ENCODE assay signal across 15 cellular contexts in genomic region chr20:32232487-32232886, GRCh38. TPM values are rescaled to one million over a fixed set of nuclear protein-coding genes. Genes with fewer than 3 reads are reported as not detected.
A peak's percentile ranks its signal among the peaks of the same experiment; 100 is the strongest.
DNase-seq lines count a peak whose midpoint lies in the region; ATAC-seq, FAIRE-seq and TF ChIP-seq lines count a peak whose summit lies in the region.
"Had no signal": no experiment of that assay in that cellular context is flagged by ENCODE, and none has a peak within 500 bp of the region (broad histone marks: within the 10 kb centered on the region; RNA-seq: fewer than 3 reads in every experiment).

No MANE protein-coding gene starts in this region.

- no peak overlapping the region for H3K4me3 ChIP-seq in SK-N-MC
- no peak overlapping the region for H3K4me3 ChIP-seq in GM12878
- H3K4me3 ChIP-seq in SJCRH30 = no peak overlapping the region
- H3K4me3 ChIP-seq: coronary artery, esophagus squamous epithelium had no signal

- H3K36me3 Mint-ChIP-seq in activated T-cell treated with anti-CD3 and anti-CD28 coated beads, Interleukin-2, amount 50 U/mL, for 72 hours (ENCODE audit: insufficient read depth in 2 of 2) = peaks cover 18 to 55% of the 10 kb centered on the region in 2 donors
- peaks cover 90% of the 10 kb centered on the region for H3K36me3 Mint-ChIP-seq in stimulated activated memory B cell treated with anti-CD40 and anti-IgM and Interleukin-4, amounts not matched to agents 10 μg/mL and 1 μg/mL and 100 μg/mL, for 72 hours

- H3K27me3 ChIP-seq in GM12878 (replicated peaks in 1 of 2; ENCODE audit: control insufficient read depth in 2 of 2, insufficient read depth in 2 of 2, low read length in 1 of 2) (no peaks in the 10 kb centered on the region), SJCRH30 (no peaks in the 10 kb centered on the region)
- H3K27me3 ChIP-seq: esophagus squamous epithelium had no signal

- H3K4me3 Mint-ChIP-seq in activated T-cell treated with anti-CD3 and anti-CD28 coated beads, Interleukin-2, amount 50 U/mL, for 72 hours = peak overlapping the region; percentile 85 to 96
- H3K4me3 Mint-ChIP-seq in stimulated activated memory B cell treated with anti-CD40 and anti-IgM and Interleukin-4, amounts not matched to agents 10 μg/mL and 1 μg/mL and 100 μg/mL, for 72 hours = no peak overlapping the region

- TF ChIP-seq RAD21 in GM12878 (IDR thresholded peaks at IDR 0.05; ENCODE audit: insufficient read depth, low read depth, low read length) = no peak

- no peaks in the 10 kb centered on the region for H3K79me2 ChIP-seq in GM12878 (ENCODE audit: control insufficient read depth, insufficient read depth, low read length)

- H3K9me3 Mint-ChIP-seq in activated T-cell treated with anti-CD3 and anti-CD28 coated beads, Interleukin-2, amount 50 U/mL, for 72 hours = no peaks in the 10 kb centered on the region
- H3K9me3 Mint-ChIP-seq in stimulated activated memory B cell treated with anti-CD40 and anti-IgM and Interleukin-4, amounts not matched to agents 10 μg/mL and 1 μg/mL and 100 μg/mL, for 72 hours = no peaks in the 10 kb centered on the region

- FAIRE-seq in GM12878 (lab: Jason Lieb, UNC) = no peak
- FAIRE-seq: astrocyte had no signal

- no peaks in the 10 kb centered on the region for H4K20me1 ChIP-seq in GM12878 (ENCODE audit: control insufficient read depth, insufficient read depth)

- no peak for TF ChIP-seq POLR2A in GM12878 (IDR thresholded peaks at IDR 0.05; ENCODE audit: low read depth, low read length)

- TF ChIP-seq CTCF in GM12878 (IDR thresholded peaks at IDR 0.05 in 2 of 3, conservative IDR thresholded peaks at IDR 0.05 in 1 of 3; ENCODE audit: control insufficient read depth in 2 of 3, extremely low read depth in 1 of 3, insufficient read depth in 1 of 3, low read depth in 3 of 3, low read length in 3 of 3) = no peak

- peaks cover 47% of the 10 kb centered on the region for H3K4me1 Mint-ChIP-seq in activated T-cell treated with anti-CD3 and anti-CD28 coated beads, Interleukin-2, amount 50 U/mL, for 72 hours (ENCODE audit: low read depth)
- peaks cover 29% of the 10 kb centered on the region for H3K4me1 Mint-ChIP-seq in stimulated activated memory B cell treated with anti-CD40 and anti-IgM and Interleukin-4, amounts not matched to agents 10 μg/mL and 1 μg/mL and 100 μg/mL, for 72 hours

- H3K36me3 ChIP-seq in SK-N-MC (ENCODE audit: insufficient read depth, low read length) = peaks cover 65% of the 10 kb centered on the region
- peaks cover 25 to 26% of the 10 kb centered on the region in 2 experiments; a peak in 3 of 4 replicates for H3K36me3 ChIP-seq in GM12878 (ENCODE audit: control insufficient read depth in 2 of 2, insufficient read depth in 2 of 2, low read length in 1 of 2)
- peaks cover 51% of the 10 kb centered on the region for H3K36me3 ChIP-seq in SJCRH30

- RAD21 ChIA-PET in GM12878 (lab: Charles Lee; ENCODE audit: unreplicated experiment) = interaction anchor here (1.0 to 2.7 kb wide), 7 partner anchors 27 to 127 kb away, joined by 3 to 15 read pairs (median 6); partner anchors contain the start of gene ASXL1

- no peaks in the 10 kb centered on the region for H3K9me3 ChIP-seq in SK-N-MC (ENCODE audit: low read depth, low read length)
- H3K9me3 ChIP-seq in GM12878 (replicated peaks; ENCODE audit: control insufficient read depth, insufficient read depth, low read length) = no peaks in the 10 kb centered on the region
- no peaks in the 10 kb centered on the region for H3K9me3 ChIP-seq in SJCRH30 (replicated peaks)
- H3K9me3 ChIP-seq: esophagus squamous epithelium had no signal

- no TSS peak for BruUV-seq in GM12878 (replicated peaks; lab: Mats Ljungman, UMichigan)

- H2AFZ ChIP-seq in GM12878 (ENCODE audit: control insufficient read depth, low read depth, low read length) = no peak overlapping the region

- ATAC-seq in activated T-cell treated with anti-CD3 and anti-CD28 coated beads, Interleukin-2, amount 50 U/mL, for 72 hours (replicated peaks in 1 of 2) = peak; percentile 59 to 76
- ATAC-seq in GM12878 (peak; percentile 85), SK-N-SH treated with all-trans-retinoic acid at 6 μM for 48 hours (no peak)
- ATAC-seq in stimulated activated memory B cell treated with anti-CD40 and anti-IgM and Interleukin-4, amounts not matched to agents 10 μg/mL and 1 μg/mL and 100 μg/mL, for 72 hours = peak; percentile 70

- DNase-seq in activated T-cell treated with anti-CD3 and anti-CD28 coated beads, Interleukin-2, amount 50 U/mL, for 72 hours = peak; percentile 50 to 53
- no peak for DNase-seq in activated T-cell treated with anti-CD3 and anti-CD28 coated beads, Interleukin-2, amount 50 U/mL, for 1 hour
- DNase-seq in SK-N-MC (ENCODE audit: low read depth, low spot score) = no peak
- DNase-seq in GM12878 (ENCODE audit: low read depth, low spot score) = no peak
- DNase-seq in NCI-H748 (lab: John Stamatoyannopoulos, UW; ENCODE audit: unreplicated experiment) = no peak
- DNase-seq in SJCRH30 = no peak
- DNase-seq: DMS 273 treated with DMSO at 0.1 percent for 48 hours, esophagus squamous epithelium, H7, NCI-H82 had no signal

- intact Hi-C loops in GM12878 (cut with micrococcal nuclease; ENCODE audit: unreplicated experiment) = no loop called here

- CTCF ChIA-PET in GM12878 (lab: Yijun Ruan, JAX) = interaction anchor here (1.2 to 1.6 kb wide), 2 partner anchors 9 to 54 kb away, joined by 3 to 4 read pairs; no protein-coding TSS in a partner anchor

- SMC1A ChIA-PET in GM12878 (lab: Charles Lee; ENCODE audit: uncharacterized antibody, unreplicated experiment) = interaction anchor here (0.7 to 3.1 kb wide), 8 partner anchors 10 to 120 kb away, joined by 3 to 15 read pairs (median 4); no protein-coding TSS in a partner anchor

- in situ Hi-C loops in GM12878 (cut with MboI) = no loop called here

- no peak for TF ChIP-seq EP300 in GM12878 (IDR thresholded peaks at IDR 0.05; ENCODE audit: borderline replicate concordance in 1 of 2, control insufficient read depth in 1 of 2, low read depth in 2 of 2, low read length in 2 of 2)

- peaks cover 10% of the 10 kb centered on the region; the same call in 1 of the 2 replicates for H3K4me1 ChIP-seq in GM12878 (ENCODE audit: control insufficient read depth, insufficient read depth, low read length)
- H3K4me1 ChIP-seq in SJCRH30 = no peaks in the 10 kb centered on the region

- POLR2A ChIA-PET in GM12878 (lab: Charles Lee) = interaction anchor here (0.6 to 1.4 kb wide), 2 partner anchors 53 to 84 kb away, joined by 4 to 9 read pairs; no protein-coding TSS in a partner anchor

- no peak overlapping the region; the same call in 1 of the 2 replicates for H3K4me2 ChIP-seq in GM12878 (ENCODE audit: control insufficient read depth, insufficient read depth)

- H3K9ac ChIP-seq in SK-N-MC (ENCODE audit: insufficient read length) (no peak overlapping the region), GM12878 (ENCODE audit: control insufficient read depth, insufficient read depth, low read length) (no peak overlapping the region)

- H3K27ac Mint-ChIP-seq in activated T-cell treated with anti-CD3 and anti-CD28 coated beads, Interleukin-2, amount 50 U/mL, for 72 hours = peak overlapping the region; percentile 100
- H3K27ac Mint-ChIP-seq in stimulated activated memory B cell treated with anti-CD40 and anti-IgM and Interleukin-4, amounts not matched to agents 10 μg/mL and 1 μg/mL and 100 μg/mL, for 72 hours = peak overlapping the region; percentile 96

- H3K27ac ChIP-seq in SK-N-MC (peak overlapping the region; percentile 88), GM12878 (ENCODE audit: control insufficient read depth, insufficient read depth) (peak overlapping the region; percentile 50), SJCRH30 (no peak overlapping the region)
- H3K27ac ChIP-seq: coronary artery, esophagus squamous epithelium, RWPE1 had no signal

- no peaks in the 10 kb centered on the region for H3K27me3 Mint-ChIP-seq in activated T-cell treated with anti-CD3 and anti-CD28 coated beads, Interleukin-2, amount 50 U/mL, for 72 hours (ENCODE audit: low read depth)
- H3K27me3 Mint-ChIP-seq in stimulated activated memory B cell treated with anti-CD40 and anti-IgM and Interleukin-4, amounts not matched to agents 10 μg/mL and 1 μg/mL and 100 μg/mL, for 72 hours = no peaks in the 10 kb centered on the region

RNA-seq across cellular contexts. Expression of gene POFUT1, which starts 24.8 kb away (rescaled TPM):
- total RNA-seq in activated T-cell treated with anti-CD3 and anti-CD28 coated beads, Interleukin-2, amount 50 U/mL, for 72 hours = 10 to 100 TPM; 59.7 to 63.2 TPM
- 41.7 and 45.3 TPM in 2 replicates for total RNA-seq in GM12878 (2013; cell fraction: nucleolus; rRNA removed)
- total RNA-seq in GM12878 (2014; rRNA removed) = 23.1 and 24.0 TPM in 2 replicates
- 20.5 and 22.2 TPM in 2 replicates for total RNA-seq in GM12878 (2014; rRNA removed; fragmentation: Illumina TruSeq; extraction: Trizol)
- total RNA-seq in GM12878 (2021) = 30.5 and 33.4 TPM in 2 replicates
- polyA plus RNA-seq in GM12878 (2011; ENCODE audit: low read depth) = 8.4 TPM
- 11.3 and 15.1 TPM in 2 replicates for polyA plus RNA-seq in GM12878 (2011; rRNA removed)
- 17.4 and 18.3 TPM in 2 replicates for polyA plus RNA-seq in GM12878 (2011; cell fraction: cytosol; rRNA removed)
- 15.7 and 18.9 TPM in 2 replicates for polyA plus RNA-seq in GM12878 (2011; cell fraction: nucleus; rRNA removed)
- polyA plus RNA-seq in GM12878 (2012) = 10.4 and 11.9 TPM in 2 replicates
- polyA plus RNA-seq in GM12878 (2014; fragmentation: Illumina TruSeq; extraction: Trizol) = 24.1 and 25.1 TPM in 2 replicates
- polyA plus RNA-seq in GM12878 (2014; fragmentation: Nextera tagmentation; extraction: Ambion mirVana) = 1 to 10 TPM; 2.6 to 3.9 TPM
- 19.3 and 19.8 TPM in 2 replicates for polyA plus RNA-seq in GM12878 (2014; rRNA removed)
- polyA plus RNA-seq in GM12878 (2016; fragmentation: Nextera tagmentation; extraction: Ambion mirVana) = 10 to 100 TPM; 24.4 to 24.9 TPM
- polyA minus RNA-seq in GM12878 (2011; rRNA and poly(A)+ RNA removed) = 19.7 and 21.4 TPM in 2 replicates
- polyA minus RNA-seq in GM12878 (2011; cell fraction: cytosol; rRNA and poly(A)+ RNA removed) = 6.5 and 6.7 TPM in 2 replicates
- polyA minus RNA-seq in GM12878 (2011; cell fraction: nucleus; rRNA and poly(A)+ RNA removed) = 11.1 and 20.3 TPM in 2 replicates
- 63.0 and 66.6 TPM in 2 replicates for total RNA-seq in SJCRH30 (2014; rRNA removed; shearing (Covaris generic))

RNA-seq across cellular contexts. Expression of gene PLAGL2, which starts 24.9 kb away (rescaled TPM):
- total RNA-seq in activated T-cell treated with anti-CD3 and anti-CD28 coated beads, Interleukin-2, amount 50 U/mL, for 72 hours = 100 to 1,000 TPM in 1 of 2 donors, 10 to 100 TPM in 1; 98.8 to 107 TPM
- 14.3 and 14.4 TPM in 2 replicates for total RNA-seq in GM12878 (2013; cell fraction: nucleolus; rRNA removed)
- total RNA-seq in GM12878 (2014; rRNA removed) (7.3 and 7.8 TPM in 2 replicates), GM12878 (2014; rRNA removed; fragmentation: Illumina TruSeq; extraction: Trizol) (8.3 and 8.4 TPM in 2 replicates), GM12878 (2021) (29.7 and 31.7 TPM in 2 replicates)
- polyA plus RNA-seq in GM12878 (2011; ENCODE audit: low read depth) = 10.0 TPM
- polyA plus RNA-seq in GM12878 (2011; rRNA removed) (4.5 and 7.4 TPM in 2 replicates), GM12878 (2014; fragmentation: Illumina TruSeq; extraction: Trizol) (31.0 and 32.3 TPM in 2 replicates), GM12878 (2014; fragmentation: Nextera tagmentation; extraction: Ambion mirVana) (1 to 10 TPM; 4.4 to 7.3 TPM), GM12878 (2014; rRNA removed) (18.4 and 18.5 TPM in 2 replicates), GM12878 (2016; fragmentation: Nextera tagmentation; extraction: Ambion mirVana) (10 to 100 TPM; 18.3 to 21.0 TPM)
- polyA plus RNA-seq in GM12878 (2011; cell fraction: cytosol; rRNA removed) = 12.2 and 16.8 TPM in 2 replicates
- polyA plus RNA-seq in GM12878 (2011; cell fraction: nucleus; rRNA removed) = 9.1 and 11.8 TPM in 2 replicates
- polyA plus RNA-seq in GM12878 (2012) = 14.5 and 15.6 TPM in 2 replicates
- polyA minus RNA-seq in GM12878 (2011; rRNA and poly(A)+ RNA removed) = 11.8 and 13.9 TPM in 2 replicates
- polyA minus RNA-seq in GM12878 (2011; cell fraction: cytosol; rRNA and poly(A)+ RNA removed) = 7.6 and 8.5 TPM in 2 replicates
- polyA minus RNA-seq in GM12878 (2011; cell fraction: nucleus; rRNA and poly(A)+ RNA removed) = 5.7 and 10.1 TPM in 2 replicates
- 19.7 and 21.5 TPM in 2 replicates for total RNA-seq in SJCRH30 (2014; rRNA removed; shearing (Covaris generic))

RNA-seq across cellular contexts. Expression of gene KIF3B, which starts 45.0 kb away (rescaled TPM):
- total RNA-seq in activated T-cell treated with anti-CD3 and anti-CD28 coated beads, Interleukin-2, amount 50 U/mL, for 72 hours = 10 to 100 TPM; 30.3 to 37.9 TPM
- total RNA-seq in GM12878 (2013; cell fraction: nucleolus; rRNA removed) = 17.9 and 19.2 TPM in 2 replicates
- total RNA-seq in GM12878 (2014; rRNA removed) (27.4 and 28.3 TPM in 2 replicates), GM12878 (2014; rRNA removed; fragmentation: Illumina TruSeq; extraction: Trizol) (27.5 and 28.5 TPM in 2 replicates), GM12878 (2021) (29.5 and 31.5 TPM in 2 replicates)
- 13.7 TPM for polyA plus RNA-seq in GM12878 (2011; ENCODE audit: low read depth)
- polyA plus RNA-seq in GM12878 (2011; rRNA removed) (26.3 and 28.9 TPM in 2 replicates), GM12878 (2014; fragmentation: Illumina TruSeq; extraction: Trizol) (37.3 and 39.0 TPM in 2 replicates), GM12878 (2014; fragmentation: Nextera tagmentation; extraction: Ambion mirVana) (10 to 100 TPM; 10.7 to 11.2 TPM), GM12878 (2014; rRNA removed) (23.8 and 25.6 TPM in 2 replicates), GM12878 (2016; fragmentation: Nextera tagmentation; extraction: Ambion mirVana) (1 to 10 TPM; 7.4 to 7.5 TPM)
- 20.7 and 23.7 TPM in 2 replicates for polyA plus RNA-seq in GM12878 (2011; cell fraction: cytosol; rRNA removed)
- polyA plus RNA-seq in GM12878 (2011; cell fraction: nucleus; rRNA removed) = 11.3 and 14.1 TPM in 2 replicates
- polyA plus RNA-seq in GM12878 (2012) = 15.2 and 15.4 TPM in 2 replicates
- 30.2 and 31.1 TPM in 2 replicates for polyA minus RNA-seq in GM12878 (2011; rRNA and poly(A)+ RNA removed)
- 7.4 and 9.9 TPM in 2 replicates for polyA minus RNA-seq in GM12878 (2011; cell fraction: cytosol; rRNA and poly(A)+ RNA removed)
- polyA minus RNA-seq in GM12878 (2011; cell fraction: nucleus; rRNA and poly(A)+ RNA removed) = 5.8 and 10.0 TPM in 2 replicates
- 18.6 and 19.6 TPM in 2 replicates for total RNA-seq in SJCRH30 (2014; rRNA removed; shearing (Covaris generic))

Comparison
In these comparisons a context has a peak if more than half of its experiments do, and no peak if none do; other contexts are left out.
1. DNase-seq: peak in activated T-cell treated with anti-CD3 and anti-CD28 coated beads, Interleukin-2, amount 50 U/mL, for 72 hours (2 of 2); none in activated T-cell treated with anti-CD3 and anti-CD28 coated beads, Interleukin-2, amount 50 U/mL, for 1 hour (single experiment), SK-N-MC (single experiment), GM12878 (single experiment), NCI-H748 (single experiment) and SJCRH30 (0 of 2).